In genomic region chrX:120485562-120486520, GRCh38 we compare ENCODE assay signal across 1 cellular context.
TF ChIP-seq lines count a peak whose summit lies in the region.

No MANE protein-coding gene starts in this region.

TF ChIP-seq in GM23338, 12 proteins besides CTCF, POLR2A, EP300 and RAD21 (continued from another document):
- TF ChIP-seq, protein P1, sequence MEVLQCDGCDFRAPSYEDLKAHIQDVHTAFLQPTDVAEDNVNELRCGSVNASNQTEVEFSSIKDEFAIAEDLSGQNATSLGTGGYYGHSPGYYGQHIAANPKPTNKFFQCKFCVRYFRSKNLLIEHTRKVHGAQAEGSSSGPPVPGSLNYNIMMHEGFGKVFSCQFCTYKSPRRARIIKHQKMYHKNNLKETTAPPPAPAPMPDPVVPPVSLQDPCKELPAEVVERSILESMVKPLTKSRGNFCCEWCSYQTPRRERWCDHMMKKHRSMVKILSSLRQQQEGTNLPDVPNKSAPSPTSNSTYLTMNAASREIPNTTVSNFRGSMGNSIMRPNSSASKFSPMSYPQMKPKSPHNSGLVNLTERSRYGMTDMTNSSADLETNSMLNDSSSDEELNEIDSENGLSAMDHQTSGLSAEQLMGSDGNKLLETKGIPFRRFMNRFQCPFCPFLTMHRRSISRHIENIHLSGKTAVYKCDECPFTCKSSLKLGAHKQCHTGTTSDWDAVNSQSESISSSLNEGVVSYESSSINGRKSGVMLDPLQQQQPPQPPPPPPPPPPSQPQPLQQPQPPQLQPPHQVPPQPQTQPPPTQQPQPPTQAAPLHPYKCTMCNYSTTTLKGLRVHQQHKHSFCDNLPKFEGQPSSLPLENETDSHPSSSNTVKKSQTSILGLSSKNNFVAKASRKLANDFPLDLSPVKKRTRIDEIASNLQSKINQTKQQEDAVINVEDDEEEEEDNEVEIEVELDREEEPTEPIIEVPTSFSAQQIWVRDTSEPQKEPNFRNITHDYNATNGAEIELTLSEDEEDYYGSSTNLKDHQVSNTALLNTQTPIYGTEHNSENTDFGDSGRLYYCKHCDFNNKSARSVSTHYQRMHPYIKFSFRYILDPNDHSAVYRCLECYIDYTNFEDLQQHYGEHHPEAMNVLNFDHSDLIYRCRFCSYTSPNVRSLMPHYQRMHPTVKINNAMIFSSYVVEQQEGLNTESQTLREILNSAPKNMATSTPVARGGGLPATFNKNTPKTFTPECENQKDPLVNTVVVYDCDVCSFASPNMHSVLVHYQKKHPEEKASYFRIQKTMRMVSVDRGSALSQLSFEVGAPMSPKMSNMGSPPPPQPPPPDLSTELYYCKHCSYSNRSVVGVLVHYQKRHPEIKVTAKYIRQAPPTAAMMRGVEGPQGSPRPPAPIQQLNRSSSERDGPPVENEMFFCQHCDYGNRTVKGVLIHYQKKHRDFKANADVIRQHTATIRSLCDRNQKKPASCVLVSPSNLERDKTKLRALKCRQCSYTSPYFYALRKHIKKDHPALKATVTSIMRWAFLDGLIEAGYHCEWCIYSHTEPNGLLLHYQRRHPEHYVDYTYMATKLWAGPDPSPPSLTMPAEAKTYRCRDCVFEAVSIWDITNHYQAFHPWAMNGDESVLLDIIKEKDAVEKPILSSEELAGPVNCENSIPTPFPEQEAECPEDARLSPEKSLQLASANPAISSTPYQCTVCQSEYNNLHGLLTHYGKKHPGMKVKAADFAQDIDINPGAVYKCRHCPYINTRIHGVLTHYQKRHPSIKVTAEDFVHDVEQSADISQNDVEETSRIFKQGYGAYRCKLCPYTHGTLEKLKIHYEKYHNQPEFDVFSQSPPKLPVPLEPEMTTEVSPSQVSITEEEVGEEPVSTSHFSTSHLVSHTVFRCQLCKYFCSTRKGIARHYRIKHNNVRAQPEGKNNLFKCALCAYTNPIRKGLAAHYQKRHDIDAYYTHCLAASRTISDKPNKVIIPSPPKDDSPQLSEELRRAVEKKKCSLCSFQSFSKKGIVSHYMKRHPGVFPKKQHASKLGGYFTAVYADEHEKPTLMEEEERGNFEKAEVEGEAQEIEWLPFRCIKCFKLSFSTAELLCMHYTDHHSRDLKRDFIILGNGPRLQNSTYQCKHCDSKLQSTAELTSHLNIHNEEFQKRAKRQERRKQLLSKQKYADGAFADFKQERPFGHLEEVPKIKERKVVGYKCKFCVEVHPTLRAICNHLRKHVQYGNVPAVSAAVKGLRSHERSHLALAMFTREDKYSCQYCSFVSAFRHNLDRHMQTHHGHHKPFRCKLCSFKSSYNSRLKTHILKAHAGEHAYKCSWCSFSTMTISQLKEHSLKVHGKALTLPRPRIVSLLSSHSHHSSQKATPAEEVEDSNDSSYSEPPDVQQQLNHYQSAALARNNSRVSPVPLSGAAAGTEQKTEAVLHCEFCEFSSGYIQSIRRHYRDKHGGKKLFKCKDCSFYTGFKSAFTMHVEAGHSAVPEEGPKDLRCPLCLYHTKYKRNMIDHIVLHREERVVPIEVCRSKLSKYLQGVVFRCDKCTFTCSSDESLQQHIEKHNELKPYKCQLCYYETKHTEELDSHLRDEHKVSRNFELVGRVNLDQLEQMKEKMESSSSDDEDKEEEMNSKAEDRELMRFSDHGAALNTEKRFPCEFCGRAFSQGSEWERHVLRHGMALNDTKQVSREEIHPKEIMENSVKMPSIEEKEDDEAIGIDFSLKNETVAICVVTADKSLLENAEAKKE (CRISPR knock-in tag; IDR thresholded peaks at IDR 0.05): no peak
- no peak for TF ChIP-seq EZH2phosphoT487 (IDR thresholded peaks at IDR 0.05; ENCODE audit: unreplicated experiment)
- TF ChIP-seq, protein P2, sequence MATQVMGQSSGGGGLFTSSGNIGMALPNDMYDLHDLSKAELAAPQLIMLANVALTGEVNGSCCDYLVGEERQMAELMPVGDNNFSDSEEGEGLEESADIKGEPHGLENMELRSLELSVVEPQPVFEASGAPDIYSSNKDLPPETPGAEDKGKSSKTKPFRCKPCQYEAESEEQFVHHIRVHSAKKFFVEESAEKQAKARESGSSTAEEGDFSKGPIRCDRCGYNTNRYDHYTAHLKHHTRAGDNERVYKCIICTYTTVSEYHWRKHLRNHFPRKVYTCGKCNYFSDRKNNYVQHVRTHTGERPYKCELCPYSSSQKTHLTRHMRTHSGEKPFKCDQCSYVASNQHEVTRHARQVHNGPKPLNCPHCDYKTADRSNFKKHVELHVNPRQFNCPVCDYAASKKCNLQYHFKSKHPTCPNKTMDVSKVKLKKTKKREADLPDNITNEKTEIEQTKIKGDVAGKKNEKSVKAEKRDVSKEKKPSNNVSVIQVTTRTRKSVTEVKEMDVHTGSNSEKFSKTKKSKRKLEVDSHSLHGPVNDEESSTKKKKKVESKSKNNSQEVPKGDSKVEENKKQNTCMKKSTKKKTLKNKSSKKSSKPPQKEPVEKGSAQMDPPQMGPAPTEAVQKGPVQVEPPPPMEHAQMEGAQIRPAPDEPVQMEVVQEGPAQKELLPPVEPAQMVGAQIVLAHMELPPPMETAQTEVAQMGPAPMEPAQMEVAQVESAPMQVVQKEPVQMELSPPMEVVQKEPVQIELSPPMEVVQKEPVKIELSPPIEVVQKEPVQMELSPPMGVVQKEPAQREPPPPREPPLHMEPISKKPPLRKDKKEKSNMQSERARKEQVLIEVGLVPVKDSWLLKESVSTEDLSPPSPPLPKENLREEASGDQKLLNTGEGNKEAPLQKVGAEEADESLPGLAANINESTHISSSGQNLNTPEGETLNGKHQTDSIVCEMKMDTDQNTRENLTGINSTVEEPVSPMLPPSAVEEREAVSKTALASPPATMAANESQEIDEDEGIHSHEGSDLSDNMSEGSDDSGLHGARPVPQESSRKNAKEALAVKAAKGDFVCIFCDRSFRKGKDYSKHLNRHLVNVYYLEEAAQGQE (IDR thresholded peaks at IDR 0.05; ENCODE audit: unreplicated experiment): no peak
- TF ChIP-seq POLR2AphosphoS5 (IDR thresholded peaks at IDR 0.05; ENCODE audit: low read depth): no peak; the same call in 1 of the 2 replicates
- TF ChIP-seq CREB1 (CRISPR knock-in tag; IDR thresholded peaks at IDR 0.05; ENCODE audit: low read depth): no peak
- no peak for TF ChIP-seq STAT1 (IDR thresholded peaks at IDR 0.05; ENCODE audit: unreplicated experiment)
- no peak for TF ChIP-seq ZNF114 (CRISPR knock-in tag; IDR thresholded peaks at IDR 0.05)
